In genomic region chrX:142804085-142804484, GRCh38 we compare ENCODE assay signal across 13 cellular contexts.
DNase-seq lines count a peak whose midpoint lies in the region; ATAC-seq and TF ChIP-seq lines count a peak whose summit lies in the region.
"Had no signal": no experiment of that assay in that cellular context is flagged by ENCODE, and none has a peak within 500 bp of the region (broad histone marks: within the 10 kb centered on the region; RNA-seq: fewer than 3 reads in every experiment).

No MANE protein-coding gene starts in this region.

- H3K4ac ChIP-seq in H9 (ENCODE audit: low read depth, low read length) = no peak overlapping the region

- no peak overlapping the region for H4K8ac ChIP-seq in H9 (replicated peaks; ENCODE audit: insufficient read length, low read depth, low read length)

- H3K79me1 ChIP-seq in H9 (ENCODE audit: insufficient read depth, low read depth, low read length, poor library complexity, severe bottlenecking) = no peaks in the 10 kb centered on the region

- H3K23me2 ChIP-seq in H9 (ENCODE audit: insufficient read length, low read depth, low read length, poor library complexity, severe bottlenecking) = no peaks in the 10 kb centered on the region

- peaks cover 10% of the 10 kb centered on the region in 2 experiments for H3K4me1 Mint-ChIP-seq in H9
- no peaks in the 10 kb centered on the region for H3K4me1 Mint-ChIP-seq in neural progenitor cell
- H3K4me1 Mint-ChIP-seq: activated CD4-positive, alpha-beta T cell treated with anti-CD3 and anti-CD28 coated beads, Interleukin-2, amount 10 ng/mL, durations not matched to agents 7 days and 5 days; central memory CD8-positive, alpha-beta T cell had no signal

- no peak for TF ChIP-seq EP300 in upper lobe of left lung (IDR thresholded peaks at IDR 0.05)

- H3F3A ChIP-seq in neural progenitor cell (ENCODE audit: low read depth) = no peaks in the 10 kb centered on the region
- H3F3A ChIP-seq in GM23248 (ENCODE audit: insufficient read depth) = no peaks in the 10 kb centered on the region

- H3K9me2 ChIP-seq in GM23248 (ENCODE audit: insufficient read depth) = no peaks in the 10 kb centered on the region

- H4K91ac ChIP-seq in H9 (ENCODE audit: insufficient read length, low read depth, low read length) = no peak overlapping the region

- TF ChIP-seq POLR2A in upper lobe of left lung (IDR thresholded peaks at IDR 0.05) = no peak

- no peak overlapping the region for H3K56ac ChIP-seq in H9 (ENCODE audit: insufficient read length, low read depth, low read length)

- no peak overlapping the region for H3K18ac ChIP-seq in H9 (ENCODE audit: insufficient read length, low read depth, low read length)

- H3K27ac Mint-ChIP-seq in H9 (no peak overlapping the region), neural progenitor cell (no peak overlapping the region)
- H3K27ac Mint-ChIP-seq: activated CD4-positive, alpha-beta T cell treated with anti-CD3 and anti-CD28 coated beads, Interleukin-2, amount 10 ng/mL, durations not matched to agents 7 days and 5 days; activated T-cell treated with anti-CD3 and anti-CD28 coated beads, Interleukin-2, amount 50 U/mL, for 72 hours; T-helper 2 cell treated with Interferon-gamma antibody and Interleukin-4, amounts not matched to agents 5 μg/mL and 100 μg/mL, for 36 hours had no signal

- H3K36me3 ChIP-seq in neural progenitor cell (no peaks in the 10 kb centered on the region), upper lobe of left lung (no peaks in the 10 kb centered on the region), GM23248 (ENCODE audit: low read depth) (no peaks in the 10 kb centered on the region)
- H3K36me3 ChIP-seq: MG63 had no signal

- H2BK20ac ChIP-seq in H9 (ENCODE audit: low read depth, low read length, poor library complexity, severe bottlenecking) = no peak overlapping the region

- no peak overlapping the region for H3K9ac ChIP-seq in H9 (ENCODE audit: extremely low read depth, insufficient read length, low read length)
- no peak overlapping the region for H3K9ac ChIP-seq in neural progenitor cell
- no peak overlapping the region for H3K9ac ChIP-seq in GM23248

- DNase-seq in NCI-H524 (lab: John Stamatoyannopoulos, UW) (peak; percentile 30 to 54), NCI-H524 treated with DMSO at 0.1 percent for 48 hours (lab: John Stamatoyannopoulos, UW) (no peak), H9 (peak; percentile 47), RPMI8226 (peak; percentile 13), neural progenitor cell (ENCODE audit: low spot score) (peak; percentile 60), upper lobe of left lung (no peak), Ammon's horn (ENCODE audit: low spot score) (no peak), GM23248 (no peak)
- DNase-seq: activated CD4-positive, alpha-beta T cell treated with anti-CD3 and anti-CD28 coated beads, Interleukin-2, amount 10 ng/mL, durations not matched to agents 7 days and 5 days had no signal

- H3K9me3 Mint-ChIP-seq in H9 = peaks cover 69 to 71% of the 10 kb centered on the region in 2 experiments
- peaks cover 13% of the 10 kb centered on the region for H3K9me3 Mint-ChIP-seq in neural progenitor cell
- H3K9me3 Mint-ChIP-seq: activated CD4-positive, alpha-beta T cell treated with anti-CD3 and anti-CD28 coated beads, Interleukin-2, amount 10 ng/mL, durations not matched to agents 7 days and 5 days; central memory CD8-positive, alpha-beta T cell had no signal

- H3K27me3 Mint-ChIP-seq in H9 (ENCODE audit: low read depth) = no peaks in the 10 kb centered on the region
- peaks cover 2% of the 10 kb centered on the region for H3K27me3 Mint-ChIP-seq in neural progenitor cell (ENCODE audit: insufficient read depth, low read depth)
- H3K27me3 Mint-ChIP-seq: activated CD4-positive, alpha-beta T cell treated with anti-CD3 and anti-CD28 coated beads, Interleukin-2, amount 10 ng/mL, durations not matched to agents 7 days and 5 days; central memory CD8-positive, alpha-beta T cell had no signal

- H2AK5ac ChIP-seq in H9 (ENCODE audit: insufficient read length, low read length) = no peak overlapping the region

- H3K36me3 Mint-ChIP-seq in H9 (ENCODE audit: insufficient read depth in 1 of 3, low read depth in 3 of 3) (peaks cover 0 to 8% (median 5%) of the 10 kb centered on the region in 3 experiments; a peak in 5 of 7 replicates), neural progenitor cell (no peaks in the 10 kb centered on the region)

- H4K20me1 ChIP-seq in H9 (ENCODE audit: control insufficient read depth, insufficient read depth, insufficient read length) (no peaks in the 10 kb centered on the region), neural progenitor cell (ENCODE audit: low read depth) (no peaks in the 10 kb centered on the region), GM23248 (ENCODE audit: insufficient read depth) (no peaks in the 10 kb centered on the region)

- no peak overlapping the region for H3K23ac ChIP-seq in H9 (ENCODE audit: insufficient read length, low read depth, low read length)

- WGBS in H9 (ENCODE audit: extremely low coverage, insufficient read length, low lambda C conversion rate) = no CpG with 5 or more reads among the region's 7 CpGs
- 62 to 67% methylated on average over 1 to 7 of the region's 7 CpGs for WGBS in upper lobe of left lung, 2 donors
- 27 to 35% methylated on average over 5 to 7 of the region's 7 CpGs for WGBS in GM23248 (ENCODE audit: low coverage in 1 of 2, low lambda C conversion rate in 2 of 2, missing lambda C conversion rate in 2 of 2), 2 experiments

- H3K9me3 ChIP-seq in H9 (ENCODE audit: control insufficient read depth, low read depth, low read length) (no peaks in the 10 kb centered on the region), neural progenitor cell (ENCODE audit: low read depth) (peaks cover 3% of the 10 kb centered on the region), upper lobe of left lung (no peaks in the 10 kb centered on the region), GM23248 (ENCODE audit: low read depth) (no peaks in the 10 kb centered on the region)
- H3K9me3 ChIP-seq: MG63 had no signal

- in situ Hi-C loops in GM23248 (cut with MboI) = no loop called here

- H3T11ph ChIP-seq in H9 (ENCODE audit: low read length) = no peak overlapping the region

- H2BK5ac ChIP-seq in H9 (ENCODE audit: insufficient read length, low read length) = no peak overlapping the region

- H3K4me3 ChIP-seq in neural progenitor cell = no peak overlapping the region
- no peak overlapping the region for H3K4me3 ChIP-seq in upper lobe of left lung
- H3K4me3 ChIP-seq in GM23248 = no peak overlapping the region
- H3K4me3 ChIP-seq: MG63 had no signal

- no peaks in the 10 kb centered on the region for H3K4me1 ChIP-seq in H9 (ENCODE audit: insufficient read depth, low read length)
- H3K4me1 ChIP-seq in neural progenitor cell = no peaks in the 10 kb centered on the region
- no peaks in the 10 kb centered on the region for H3K4me1 ChIP-seq in upper lobe of left lung
- no peaks in the 10 kb centered on the region for H3K4me1 ChIP-seq in GM23248 (ENCODE audit: insufficient read depth)

- H3K79me2 ChIP-seq in H9 (ENCODE audit: insufficient read depth, low read length) (no peaks in the 10 kb centered on the region), neural progenitor cell (ENCODE audit: low read depth) (no peaks in the 10 kb centered on the region), GM23248 (ENCODE audit: insufficient read depth) (no peaks in the 10 kb centered on the region)

- H3K27me3 ChIP-seq in H9 (ENCODE audit: insufficient read depth, low read length) (no peaks in the 10 kb centered on the region), neural progenitor cell (no peaks in the 10 kb centered on the region), upper lobe of left lung (no peaks in the 10 kb centered on the region), GM23248 (replicated peaks; ENCODE audit: insufficient read depth) (no peaks in the 10 kb centered on the region)
- H3K27me3 ChIP-seq: MG63 had no signal

- no peak overlapping the region for H2BK12ac ChIP-seq in H9 (ENCODE audit: insufficient read length, low read depth, low read length)

- H3K27ac ChIP-seq in H9 (ENCODE audit: insufficient read length, low read depth, low read length) = no peak overlapping the region
- H3K27ac ChIP-seq in neural progenitor cell = no peak overlapping the region
- H3K27ac ChIP-seq in upper lobe of left lung = no peak overlapping the region
- H3K27ac ChIP-seq in GM23248 = no peak overlapping the region

- no peak overlapping the region for H3K4me2 ChIP-seq in H9 (ENCODE audit: insufficient read depth, insufficient read length, low read length)
- no peak overlapping the region for H3K4me2 ChIP-seq in neural progenitor cell
- H3K4me2 ChIP-seq in GM23248 (ENCODE audit: unreplicated experiment) = no peak overlapping the region

- H3K4me3 Mint-ChIP-seq in H9 = no peak overlapping the region
- no peak overlapping the region for H3K4me3 Mint-ChIP-seq in neural progenitor cell
- H3K4me3 Mint-ChIP-seq: activated CD4-positive, alpha-beta T cell treated with anti-CD3 and anti-CD28 coated beads, Interleukin-2, amount 10 ng/mL, durations not matched to agents 7 days and 5 days; activated T-cell treated with anti-CD3 and anti-CD28 coated beads, Interleukin-2, amount 50 U/mL, for 72 hours; central memory CD8-positive, alpha-beta T cell; T-helper 2 cell treated with Interferon-gamma antibody and Interleukin-4, amounts not matched to agents 5 μg/mL and 100 μg/mL, for 36 hours had no signal

- no peak overlapping the region for H4K5ac ChIP-seq in H9 (ENCODE audit: insufficient read length, low read depth, low read length)

- no peak overlapping the region for H2BK15ac ChIP-seq in H9 (ENCODE audit: low read depth, low read length)

- H2AFZ ChIP-seq in H9 (ENCODE audit: low read length) (no peak overlapping the region), neural progenitor cell (replicated peaks) (no peak overlapping the region), GM23248 (no peak overlapping the region)

- TF ChIP-seq CTCF in H9 (conservative IDR thresholded peaks at IDR 0.05) (peak; percentile 62), neural progenitor cell (IDR thresholded peaks at IDR 0.05) (peak; percentile 55), upper lobe of left lung (IDR thresholded peaks at IDR 0.05) (no peak)

- H3K14ac ChIP-seq in H9 (ENCODE audit: insufficient read depth, low read length) = no peak overlapping the region

- no peak for ATAC-seq in upper lobe of left lung (ENCODE audit: low FRiP score in 2 of 2)
- ATAC-seq: activated T-cell treated with anti-CD3 and anti-CD28 coated beads, Interleukin-2, amount 50 U/mL, for 72 hours had no signal

- H2BK120ac ChIP-seq in H9 (ENCODE audit: low read depth, low read length, poor library complexity, severe bottlenecking) = no peak overlapping the region

Comparison
In these comparisons a context has a peak if more than half of its experiments do, and no peak if none do; other contexts are left out.
1. DNase-seq: peak in NCI-H524 (2 of 2), H9 (single experiment), RPMI8226 (single experiment) and neural progenitor cell (single experiment); none in NCI-H524 treated with DMSO at 0.1 percent for 48 hours (single experiment), upper lobe of left lung (0 of 2), Ammon's horn (single experiment) and GM23248 (single experiment).
2. CTCF ChIP-seq: peak in H9 (single experiment) and neural progenitor cell (single experiment); none in upper lobe of left lung (0 of 6).